Comparison of ENCODE assay signal across 14 cellular contexts in genomic region chr20:43910564-43910963, GRCh38.
"Had no signal": no experiment of that assay in that cellular context is flagged by ENCODE, and none has a peak within 500 bp of the region (broad histone marks: within the 10 kb centered on the region; RNA-seq: fewer than 3 reads in every experiment).

No MANE protein-coding gene starts in this region.

- H3K4me3 ChIP-seq: cardiac muscle cell, dorsolateral prefrontal cortex, hepatocyte, ovary, right lobe of liver, smooth muscle cell, stomach, testis had no signal

- H3K4me1 ChIP-seq: right lobe of liver had no signal

- H3K36me3 ChIP-seq: cardiac muscle cell, ovary, right lobe of liver, stomach had no signal

- ATAC-seq: esophagus mucosa, left ventricle myocardium superior, right lobe of liver had no signal

- H3K27ac ChIP-seq: cardiac muscle cell, dorsolateral prefrontal cortex, hepatocyte, ovary, right lobe of liver, stomach, testis had no signal

- H3K27me3 ChIP-seq: ovary, testis had no signal

- H3K9me3 ChIP-seq: testis had no signal

- DNase-seq: activated CD4-positive, alpha-beta T cell treated with anti-CD3 and anti-CD28 coated beads for 4 hours; activated effector memory CD4-positive, alpha-beta T cell treated with Interleukin-2 at 50 U/mL for 16 hours; activated T-cell treated with anti-CD3 and anti-CD28 coated beads, Interleukin-2, amount 50 U/mL, for 1 hour; dorsolateral prefrontal cortex; left ventricle myocardium superior; ovary; right lobe of liver; stomach had no signal

- H3K4me3 Mint-ChIP-seq: neural crest cell had no signal
